ENCODE assay signal across 22 cellular contexts in genomic region chr7:78691584-78691983, GRCh38.
"Had no signal": no experiment of that assay in that cellular context is flagged by ENCODE, and none has a peak within 500 bp of the region (broad histone marks: within the 10 kb centered on the region; RNA-seq: fewer than 3 reads in every experiment).

No MANE protein-coding gene starts in this region.

- DNase-seq: activated CD4-positive, alpha-beta memory T cell treated with anti-CD3 and anti-CD28 coated beads for 36 hours; activated CD8-positive, alpha-beta memory T cell treated with anti-CD3 and anti-CD28 coated beads, Interleukin-2, amount 10 ng/mL, durations not matched to agents 7 days and 5 days; activated naive CD4-positive, alpha-beta T cell treated with anti-CD3 and anti-CD28 coated beads for 36 hours; activated naive CD8-positive, alpha-beta T cell treated with anti-CD3 and anti-CD28 coated beads, Interleukin-2, amount 50 U/mL, for 24 hours; activated T-cell treated with anti-CD3 and anti-CD28 coated beads, Interleukin-2, amount 50 U/mL, for 1 hour; cerebellar nuclear complex; effector memory CD8-positive, alpha-beta T cell; heart right ventricle; nephron progenitor cell; right cardiac atrium; small intestine; stimulated activated CD4-positive, alpha-beta T cell treated with anti-CD3 and anti-CD28 coated beads, Interleukin-4, amount 100 ng/mL, for 4 hours; stimulated activated CD8-positive, alpha-beta memory T cell treated with anti-CD3 and anti-CD28 coated beads, Interleukin-4, amount 100 ng/mL, for 48 hours; stimulated activated naive CD4-positive, alpha-beta T cell treated with Interleukin-2 at 50 U/mL for 16 hours; substantia nigra; uterus had no signal

- ATAC-seq: activated CD8-positive, alpha-beta memory T cell treated with anti-CD3 and anti-CD28 coated beads, Interleukin-2, amount 10 ng/mL, durations not matched to agents 7 days and 5 days; activated naive CD8-positive, alpha-beta T cell treated with anti-CD3 and anti-CD28 coated beads, Interleukin-2, amount 50 U/mL, for 24 hours; effector memory CD8-positive, alpha-beta T cell; heart right ventricle; right cardiac atrium had no signal

- H3K27me3 ChIP-seq: ascending aorta, breast epithelium, heart right ventricle, tibial nerve, uterus had no signal

- H3K4me1 ChIP-seq: ascending aorta, breast epithelium, heart right ventricle, prostate gland, tibial nerve, uterus had no signal

- H3K36me3 ChIP-seq: ascending aorta, breast epithelium, heart right ventricle, prostate gland, tibial nerve, uterus had no signal

- H3K4me3 ChIP-seq: ascending aorta, breast epithelium, heart right ventricle, prostate gland, tibial nerve, uterus had no signal

- H3K9me3 ChIP-seq: ascending aorta, breast epithelium, heart right ventricle, prostate gland, tibial nerve, uterus had no signal

- H3K27ac ChIP-seq: ascending aorta, breast epithelium, epithelial cell of prostate, heart right ventricle, prostate gland, tibial nerve, uterus, VCaP had no signal
